Comparison of ENCODE assay signal across 13 cellular contexts in genomic region chr2:233129351-233129978, GRCh38.
DNase-seq lines count a peak whose midpoint lies in the region; ATAC-seq and TF ChIP-seq lines count a peak whose summit lies in the region.
"Had no signal": no experiment of that assay in that cellular context is flagged by ENCODE, and none has a peak within 500 bp of the region (broad histone marks: within the 10 kb centered on the region; RNA-seq: fewer than 3 reads in every experiment).

No MANE protein-coding gene starts in this region.

- H3K9me3 ChIP-seq in DOHH2 (ENCODE audit: control insufficient read depth, insufficient read depth, low read length): no peaks in the 10 kb centered on the region
- H3K9me3 ChIP-seq in SJCRH30 (replicated peaks): no peaks in the 10 kb centered on the region
- H3K9me3 ChIP-seq: right atrium auricular region had no signal

- H3K27ac ChIP-seq in DOHH2 (ENCODE audit: low read depth, low read length) (no peak overlapping the region), SJCRH30 (no peak overlapping the region), caudate nucleus (ENCODE audit: low read depth, low read length) (no peak overlapping the region)
- H3K27ac ChIP-seq: right atrium auricular region, SK-N-MC had no signal

- H3K27me3 ChIP-seq in DOHH2 (ENCODE audit: control insufficient read depth, low read length) (no peaks in the 10 kb centered on the region), SJCRH30 (0 out of 2 replicates have a peak, but pooled peaks cover 3% of the 10 kb centered on the region)
- H3K27me3 ChIP-seq: right atrium auricular region had no signal

- H3K4me2 ChIP-seq in DOHH2 (ENCODE audit: low read length): no peak overlapping the region

- peaks cover 11% of the 10 kb centered on the region for H3K4me1 ChIP-seq in DOHH2 (ENCODE audit: control insufficient read depth, low read length)
- no peaks in the 10 kb centered on the region for H3K4me1 ChIP-seq in SJCRH30
- H3K4me1 ChIP-seq: right atrium auricular region had no signal

- in situ Hi-C loops in ACHN (cut with HindIII; ENCODE audit: low pct_ligation_motif_present, low pct_unique_long_range_greater_than_20kb, low sequenced_read_pairs): no loop called here

- peaks cover 5% of the 10 kb centered on the region for H3K27me3 Mint-ChIP-seq in glutamatergic neuron (ENCODE audit: unreplicated experiment)

- DNase-seq in ACHN (peak; percentile 13), SJCRH30 (peak; percentile 16 to 30), glutamatergic neuron (peak; percentile 51), caudate nucleus (lab: John Stamatoyannopoulos, UW) (no peak), SHP77 treated with DMSO at 0.1 percent for 48 hours (lab: John Stamatoyannopoulos, UW) (no peak)
- DNase-seq: activated T-cell treated with anti-CD3 and anti-CD28 coated beads, Interleukin-2, amount 50 U/mL, for 1 hour; EL; MV-4-11 had no signal

- H3K4me1 Mint-ChIP-seq in glutamatergic neuron (ENCODE audit: low read depth, unreplicated experiment): no peaks in the 10 kb centered on the region

- peak; percentile 57 for TF ChIP-seq CTCF in DOHH2 (IDR thresholded peaks at IDR 0.05; ENCODE audit: low read depth, low read length, poor library complexity, severe bottlenecking)
- no peak for TF ChIP-seq CTCF in glutamatergic neuron (IDR thresholded peaks at IDR 0.05; ENCODE audit: partially characterized antibody, unreplicated experiment)

- H3K4me3 ChIP-seq in DOHH2 (ENCODE audit: low read length) (no peak overlapping the region), SJCRH30 (no peak overlapping the region)
- H3K4me3 ChIP-seq: right atrium auricular region, SK-N-MC had no signal

- ATAC-seq in GM18907 (IDR thresholded peaks at IDR 0.05; ENCODE audit: unreplicated experiment) (no peak), HG02870 (IDR thresholded peaks at IDR 0.05; ENCODE audit: unreplicated experiment) (no peak)

- no peaks in the 10 kb centered on the region for H3K9me3 Mint-ChIP-seq in glutamatergic neuron (ENCODE audit: unreplicated experiment)

- no peaks in the 10 kb centered on the region; the same call in 1 of the 2 replicates for H3F3A ChIP-seq in DOHH2 (ENCODE audit: control insufficient read depth, insufficient read depth)

- no peaks in the 10 kb centered on the region for H3K79me2 ChIP-seq in DOHH2 (ENCODE audit: control insufficient read depth, low read length)

- peaks cover 68% of the 10 kb centered on the region for H3K36me3 ChIP-seq in DOHH2 (ENCODE audit: control insufficient read depth, low read length)
- H3K36me3 ChIP-seq in SJCRH30: no peaks in the 10 kb centered on the region
- H3K36me3 ChIP-seq: right atrium auricular region had no signal

- H3K9me2 ChIP-seq in DOHH2 (replicated peaks; ENCODE audit: control insufficient read depth, low read length): no peaks in the 10 kb centered on the region

- no peak overlapping the region for H3K4me3 Mint-ChIP-seq in glutamatergic neuron (ENCODE audit: unreplicated experiment)

- no peaks in the 10 kb centered on the region for H4K20me1 ChIP-seq in DOHH2 (ENCODE audit: control insufficient read depth, insufficient read depth, low read depth, low read length)

- H3K36me3 Mint-ChIP-seq in glutamatergic neuron (ENCODE audit: unreplicated experiment): peaks cover 3% of the 10 kb centered on the region

- no peak overlapping the region for H3K27ac Mint-ChIP-seq in glutamatergic neuron (ENCODE audit: unreplicated experiment)

Comparison
In these comparisons a context has a peak if more than half of its experiments do, and no peak if none do; other contexts are left out.
1. DNase-seq: peak in ACHN (single experiment), SJCRH30 (2 of 2) and glutamatergic neuron (single experiment); none in caudate nucleus (0 of 61) and SHP77 treated with DMSO at 0.1 percent for 48 hours (single experiment).